In genomic region chr2:1060372-1060771, GRCh38 we compare ENCODE assay signal across 40 cellular contexts.
"Had no signal": no experiment of that assay in that cellular context is flagged by ENCODE, and none has a peak within 500 bp of the region (broad histone marks: within the 10 kb centered on the region; RNA-seq: fewer than 3 reads in every experiment).

No MANE protein-coding gene starts in this region.

- H3K27me3 ChIP-seq: adrenal gland, ascending aorta, body of pancreas, brain microvascular endothelial cell, breast epithelium, cardiac muscle cell had no signal

- H3K9me3 Mint-ChIP-seq: activated naive CD4-positive, alpha-beta T cell treated with anti-CD3 and anti-CD28 coated beads for 36 hours; activated naive CD4-positive, alpha-beta T cell treated with anti-CD3 and anti-CD28 coated beads, Interleukin-2, amount 10 ng/mL, durations not matched to agents 7 days and 5 days; activated naive CD4-positive, alpha-beta T cell treated with anti-CD3 and anti-CD28 coated beads, Interleukin-2, amount 50 U/mL, for 24 hours; activated naive CD4-positive, alpha-beta T cell treated with anti-CD3 and anti-CD28 coated beads, Interleukin-2, amount 50 U/mL, for 72 hours; activated naive CD8-positive, alpha-beta T cell treated with anti-CD3 and anti-CD28 coated beads for 36 hours; activated naive CD8-positive, alpha-beta T cell treated with anti-CD3 and anti-CD28 coated beads, Interleukin-2, amount 10 ng/mL, durations not matched to agents 7 days and 5 days; activated naive CD8-positive, alpha-beta T cell treated with anti-CD3 and anti-CD28 coated beads, Interleukin-2, amount 50 U/mL, for 24 hours; activated T-cell treated with anti-CD3 and anti-CD28 coated beads, Interleukin-2, amount 50 U/mL, for 24 hours; activated T-cell treated with anti-CD3 and anti-CD28 coated beads, Interleukin-2, amount 50 U/mL, for 4 hours; activated T-cell treated with anti-CD3 and anti-CD28 coated beads, Interleukin-2, amount 50 U/mL, for 72 hours; activated T-helper 1 cell treated with anti-CD3 and anti-CD28 coated beads, Interleukin-12 subunit alpha, Interleukin-12 subunit beta, Interleukin-2, Interleukin-4 antibody, amounts not matched to agents 30 ng/mL and 10 ng/mL and 1 ng/mL, durations not matched to agents 14 hours and 24 hours and 36 hours; activated T-helper 17 cell treated with anti-CD3 and anti-CD28 coated beads, Interleukin-2, amount 50 U/mL, for 72 hours; activated T-helper 2 cell treated with anti-CD3 and anti-CD28 coated beads, Interferon-gamma antibody, Interleukin-2, Interleukin-4, amounts not matched to agents 10 μg/mL and 5 μg/mL and 100 μg/mL, durations not matched to agents 14 hours and 24 hours and 36 hours; central memory CD8-positive, alpha-beta T cell had no signal

- H3K27me3 Mint-ChIP-seq: activated naive CD8-positive, alpha-beta T cell; activated naive CD8-positive, alpha-beta T cell treated with anti-CD3 and anti-CD28 coated beads for 36 hours; activated naive CD8-positive, alpha-beta T cell treated with anti-CD3 and anti-CD28 coated beads, Interleukin-2, amount 10 ng/mL, durations not matched to agents 7 days and 5 days; brain had no signal

- DNase-seq: activated effector memory CD4-positive, alpha-beta T cell treated with anti-CD3 and anti-CD28 coated beads, Interleukin-2, amount 50 U/mL, for 16 hours; activated effector memory CD4-positive, alpha-beta T cell treated with Interleukin-2 at 50 U/mL for 16 hours; activated gamma-delta T cell; activated gamma-delta T cell treated with Interleukin-2 at 50 U/mL for 16 hours; activated naive CD4-positive, alpha-beta T cell; activated naive CD4-positive, alpha-beta T cell treated with anti-CD3 and anti-CD28 coated beads for 36 hours; activated naive CD4-positive, alpha-beta T cell treated with anti-CD3 and anti-CD28 coated beads, Interleukin-2, amount 10 ng/mL, durations not matched to agents 7 days and 5 days; activated naive CD4-positive, alpha-beta T cell treated with anti-CD3 and anti-CD28 coated beads, Interleukin-2, amount 50 U/mL, for 16 hours; activated naive CD4-positive, alpha-beta T cell treated with Interleukin-2 at 50 U/mL for 16 hours; activated naive CD8-positive, alpha-beta T cell treated with anti-CD3 and anti-CD28 coated beads for 36 hours; activated naive CD8-positive, alpha-beta T cell treated with anti-CD3 and anti-CD28 coated beads, Interleukin-2, amount 10 ng/mL, durations not matched to agents 7 days and 5 days; activated naive CD8-positive, alpha-beta T cell treated with anti-CD3 and anti-CD28 coated beads, Interleukin-2, amount 50 U/mL, for 24 hours; activated T-cell treated with anti-CD3 and anti-CD28 coated beads, Interleukin-2, amount 50 U/mL, for 1 hour; activated T-cell treated with anti-CD3 and anti-CD28 coated beads, Interleukin-2, amount 50 U/mL, for 24 hours; activated T-cell treated with anti-CD3 and anti-CD28 coated beads, Interleukin-2, amount 50 U/mL, for 4 hours; activated T-cell treated with anti-CD3 and anti-CD28 coated beads, Interleukin-2, amount 50 U/mL, for 48 hours; activated T-cell treated with anti-CD3 and anti-CD28 coated beads, Interleukin-2, amount 50 U/mL, for 72 hours; adrenal gland; amniotic stem cell; amygdala; anterior cingulate cortex; aorta; body of pancreas; brain microvascular endothelial cell; caudate nucleus; central memory CD4-positive, alpha-beta T cell; cerebellar nuclear complex had no signal

- FAIRE-seq: astrocyte, bronchial epithelial cell had no signal

- H3K4me3 ChIP-seq: adrenal gland, ascending aorta, body of pancreas, breast epithelium, cardiac muscle cell had no signal

- H3K4me1 ChIP-seq: adrenal gland, ascending aorta, body of pancreas, breast epithelium had no signal

- H3K27ac ChIP-seq: adrenal gland, ascending aorta, body of pancreas, brain microvascular endothelial cell, breast epithelium, cardiac muscle cell had no signal

- H3K36me3 ChIP-seq: adrenal gland, ascending aorta, brain microvascular endothelial cell, breast epithelium, cardiac muscle cell had no signal

- ATAC-seq: activated naive CD4-positive, alpha-beta T cell treated with anti-CD3 and anti-CD28 coated beads, Interleukin-2, amount 50 U/mL, for 72 hours; activated naive CD8-positive, alpha-beta T cell treated with anti-CD3 and anti-CD28 coated beads, Interleukin-2, amount 50 U/mL, for 24 hours; activated T-cell treated with anti-CD3 and anti-CD28 coated beads, Interleukin-2, amount 50 U/mL, for 4 hours; activated T-cell treated with anti-CD3 and anti-CD28 coated beads, Interleukin-2, amount 50 U/mL, for 72 hours; activated T-helper 17 cell treated with anti-CD3 and anti-CD28 coated beads, Interleukin-2, amount 50 U/mL, for 72 hours; body of pancreas had no signal

- H3K27ac Mint-ChIP-seq: activated naive CD4-positive, alpha-beta T cell treated with anti-CD3 and anti-CD28 coated beads for 36 hours; activated naive CD4-positive, alpha-beta T cell treated with anti-CD3 and anti-CD28 coated beads, Interleukin-2, amount 10 ng/mL, durations not matched to agents 7 days and 5 days; activated naive CD4-positive, alpha-beta T cell treated with anti-CD3 and anti-CD28 coated beads, Interleukin-2, amount 50 U/mL, for 24 hours; activated naive CD4-positive, alpha-beta T cell treated with anti-CD3 and anti-CD28 coated beads, Interleukin-2, amount 50 U/mL, for 72 hours; activated naive CD8-positive, alpha-beta T cell; activated naive CD8-positive, alpha-beta T cell treated with anti-CD3 and anti-CD28 coated beads for 36 hours; activated naive CD8-positive, alpha-beta T cell treated with anti-CD3 and anti-CD28 coated beads, Interleukin-2, amount 10 ng/mL, durations not matched to agents 7 days and 5 days; activated naive CD8-positive, alpha-beta T cell treated with anti-CD3 and anti-CD28 coated beads, Interleukin-2, amount 50 U/mL, for 24 hours; activated T-cell treated with anti-CD3 and anti-CD28 coated beads, Interleukin-2, amount 50 U/mL, for 24 hours; activated T-cell treated with anti-CD3 and anti-CD28 coated beads, Interleukin-2, amount 50 U/mL, for 72 hours; activated T-helper 1 cell treated with anti-CD3 and anti-CD28 coated beads, Interleukin-12 subunit alpha, Interleukin-12 subunit beta, Interleukin-2, Interleukin-4 antibody, amounts not matched to agents 30 ng/mL and 10 ng/mL and 1 ng/mL, durations not matched to agents 14 hours and 24 hours and 36 hours; activated T-helper 17 cell treated with anti-CD3 and anti-CD28 coated beads, Interleukin-2, amount 50 U/mL, for 72 hours; activated T-helper 2 cell treated with anti-CD3 and anti-CD28 coated beads, Interferon-gamma antibody, Interleukin-2, Interleukin-4, amounts not matched to agents 10 μg/mL and 5 μg/mL and 100 μg/mL, durations not matched to agents 14 hours and 24 hours and 36 hours; brain had no signal

- H3K9me3 ChIP-seq: adrenal gland, ascending aorta, body of pancreas, breast epithelium had no signal

- H3K36me3 Mint-ChIP-seq: activated naive CD4-positive, alpha-beta T cell treated with anti-CD3 and anti-CD28 coated beads, Interleukin-2, amount 10 ng/mL, durations not matched to agents 7 days and 5 days; activated naive CD4-positive, alpha-beta T cell treated with anti-CD3 and anti-CD28 coated beads, Interleukin-2, amount 50 U/mL, for 24 hours; activated naive CD4-positive, alpha-beta T cell treated with anti-CD3 and anti-CD28 coated beads, Interleukin-2, amount 50 U/mL, for 72 hours; activated naive CD8-positive, alpha-beta T cell treated with anti-CD3 and anti-CD28 coated beads for 36 hours; activated naive CD8-positive, alpha-beta T cell treated with anti-CD3 and anti-CD28 coated beads, Interleukin-2, amount 10 ng/mL, durations not matched to agents 7 days and 5 days; brain had no signal

- H3K4me3 Mint-ChIP-seq: activated naive CD4-positive, alpha-beta T cell treated with anti-CD3 and anti-CD28 coated beads for 36 hours; activated naive CD4-positive, alpha-beta T cell treated with anti-CD3 and anti-CD28 coated beads, Interleukin-2, amount 10 ng/mL, durations not matched to agents 7 days and 5 days; activated naive CD4-positive, alpha-beta T cell treated with anti-CD3 and anti-CD28 coated beads, Interleukin-2, amount 50 U/mL, for 24 hours; activated naive CD8-positive, alpha-beta T cell; activated naive CD8-positive, alpha-beta T cell treated with anti-CD3 and anti-CD28 coated beads for 36 hours; activated naive CD8-positive, alpha-beta T cell treated with anti-CD3 and anti-CD28 coated beads, Interleukin-2, amount 10 ng/mL, durations not matched to agents 7 days and 5 days; activated naive CD8-positive, alpha-beta T cell treated with anti-CD3 and anti-CD28 coated beads, Interleukin-2, amount 50 U/mL, for 24 hours; activated T-cell treated with anti-CD3 and anti-CD28 coated beads, Interleukin-2, amount 50 U/mL, for 24 hours; activated T-cell treated with anti-CD3 and anti-CD28 coated beads, Interleukin-2, amount 50 U/mL, for 4 hours; activated T-cell treated with anti-CD3 and anti-CD28 coated beads, Interleukin-2, amount 50 U/mL, for 72 hours; activated T-helper 1 cell treated with anti-CD3 and anti-CD28 coated beads, Interleukin-12 subunit alpha, Interleukin-12 subunit beta, Interleukin-2, Interleukin-4 antibody, amounts not matched to agents 30 ng/mL and 10 ng/mL and 1 ng/mL, durations not matched to agents 14 hours and 24 hours and 36 hours; activated T-helper 17 cell treated with anti-CD3 and anti-CD28 coated beads, Interleukin-2, amount 50 U/mL, for 72 hours; brain; central memory CD8-positive, alpha-beta T cell had no signal

- H3K4me1 Mint-ChIP-seq: activated naive CD4-positive, alpha-beta T cell treated with anti-CD3 and anti-CD28 coated beads, Interleukin-2, amount 10 ng/mL, durations not matched to agents 7 days and 5 days; activated naive CD4-positive, alpha-beta T cell treated with anti-CD3 and anti-CD28 coated beads, Interleukin-2, amount 50 U/mL, for 24 hours; activated naive CD8-positive, alpha-beta T cell treated with anti-CD3 and anti-CD28 coated beads, Interleukin-2, amount 10 ng/mL, durations not matched to agents 7 days and 5 days; activated naive CD8-positive, alpha-beta T cell treated with anti-CD3 and anti-CD28 coated beads, Interleukin-2, amount 50 U/mL, for 24 hours; activated T-helper 17 cell treated with anti-CD3 and anti-CD28 coated beads, Interleukin-2, amount 50 U/mL, for 72 hours; central memory CD8-positive, alpha-beta T cell had no signal
